In genomic region chr1:7409278-7409677, GRCh38 we compare ENCODE assay signal across 18 cellular contexts.
DNase-seq lines count a peak whose midpoint lies in the region; ATAC-seq and TF ChIP-seq lines count a peak whose summit lies in the region.
"Had no signal": no experiment of that assay in that cellular context is flagged by ENCODE, and none has a peak within 500 bp of the region (broad histone marks: within the 10 kb centered on the region; RNA-seq: fewer than 3 reads in every experiment).

No MANE protein-coding gene starts in this region.

- no peaks in the 10 kb centered on the region for H3K27me3 Mint-ChIP-seq in activated CD4-positive, alpha-beta memory T cell treated with anti-CD3 and anti-CD28 coated beads, Interleukin-2, amount 10 ng/mL, durations not matched to agents 7 days and 5 days
- no peaks in the 10 kb centered on the region for H3K27me3 Mint-ChIP-seq in activated CD4-positive, alpha-beta memory T cell treated with anti-CD3 and anti-CD28 coated beads for 36 hours
- H3K27me3 Mint-ChIP-seq in activated T-helper 2 cell treated with anti-CD3 and anti-CD28 coated beads, Interferon-gamma antibody, Interleukin-2, Interleukin-4, amounts not matched to agents 10 μg/mL and 5 μg/mL and 100 μg/mL, durations not matched to agents 14 hours and 24 hours and 36 hours (ENCODE audit: low read depth) = no peaks in the 10 kb centered on the region
- H3K27me3 Mint-ChIP-seq: activated naive CD8-positive, alpha-beta T cell treated with anti-CD3 and anti-CD28 coated beads, Interleukin-2, amount 50 U/mL, for 24 hours had no signal

- POLR2A ChIA-PET in activated CD4-positive, alpha-beta memory T cell treated with anti-CD3 and anti-CD28 coated beads, Interleukin-2, amount 10 ng/mL, durations not matched to agents 7 days and 5 days (lab: Charles Lee) = no interaction called here
- POLR2A ChIA-PET in activated CD4-positive, alpha-beta memory T cell treated with anti-CD3 and anti-CD28 coated beads for 36 hours (lab: Charles Lee) = no interaction called here

- TF ChIP-seq CTCF in upper lobe of right lung (IDR thresholded peaks at IDR 0.05) = no peak

- H3K4me3 Mint-ChIP-seq in activated CD4-positive, alpha-beta memory T cell treated with anti-CD3 and anti-CD28 coated beads, Interleukin-2, amount 10 ng/mL, durations not matched to agents 7 days and 5 days = no peak overlapping the region
- H3K4me3 Mint-ChIP-seq in activated CD4-positive, alpha-beta memory T cell treated with anti-CD3 and anti-CD28 coated beads for 36 hours = no peak overlapping the region
- H3K4me3 Mint-ChIP-seq in activated T-helper 2 cell treated with anti-CD3 and anti-CD28 coated beads, Interferon-gamma antibody, Interleukin-2, Interleukin-4, amounts not matched to agents 10 μg/mL and 5 μg/mL and 100 μg/mL, durations not matched to agents 14 hours and 24 hours and 36 hours (ENCODE audit: low read depth) = no peak overlapping the region
- H3K4me3 Mint-ChIP-seq: activated CD8-positive, alpha-beta T cell treated with anti-CD3 and anti-CD28 coated beads, Interleukin-2, amount 10 ng/mL, durations not matched to agents 7 days and 5 days; activated naive CD8-positive, alpha-beta T cell treated with anti-CD3 and anti-CD28 coated beads, Interleukin-2, amount 50 U/mL, for 24 hours had no signal

- H3K27me3 ChIP-seq in upper lobe of right lung = no peaks in the 10 kb centered on the region
- H3K27me3 ChIP-seq: BLaER1 treated with 17β-estradiol and CSF1 and Interleukin-3, amounts not matched to agents 10 nM and 100 nM; neutrophil had no signal

- no peak overlapping the region for H3K27ac ChIP-seq in upper lobe of right lung
- H3K27ac ChIP-seq: BLaER1 treated with 17β-estradiol and CSF1 and Interleukin-3, amounts not matched to agents 10 nM and 100 nM; neutrophil had no signal

- peak; percentile 5 for DNase-seq in activated CD4-positive, alpha-beta memory T cell treated with anti-CD3 and anti-CD28 coated beads, Interleukin-2, amount 10 ng/mL, durations not matched to agents 7 days and 5 days
- no peak for DNase-seq in activated CD4-positive, alpha-beta memory T cell treated with anti-CD3 and anti-CD28 coated beads for 36 hours
- DNase-seq in activated T-helper 2 cell treated with anti-CD3 and anti-CD28 coated beads, Interferon-gamma antibody, Interleukin-2, Interleukin-4, amounts not matched to agents 10 μg/mL and 5 μg/mL and 100 μg/mL, durations not matched to agents 14 hours and 24 hours and 36 hours (ENCODE audit: low spot score) = peak; percentile 6
- DNase-seq in mucosa of gallbladder (ENCODE audit: low spot score) = peak; percentile 33
- peak; percentile 40 for DNase-seq in upper lobe of right lung
- no peak for DNase-seq in cortex of kidney (lab: John Stamatoyannopoulos, UW)
- DNase-seq in EL = no peak
- no peak for DNase-seq in sciatic nerve (ENCODE audit: low spot score)
- DNase-seq: activated CD8-positive, alpha-beta T cell treated with anti-CD3 and anti-CD28 coated beads, Interleukin-2, amount 10 ng/mL, durations not matched to agents 7 days and 5 days; activated naive CD8-positive, alpha-beta T cell treated with anti-CD3 and anti-CD28 coated beads, Interleukin-2, amount 50 U/mL, for 24 hours; NCI-H1417 treated with DMSO at 0.1 percent for 48 hours; NCI-H526 treated with DMSO at 0.1 percent for 48 hours; right cardiac atrium; Right ventricle myocardium superior; stimulated activated naive CD4-positive, alpha-beta T cell; trophoblast cell had no signal

- H3K36me3 ChIP-seq in upper lobe of right lung = no peaks in the 10 kb centered on the region
- H3K36me3 ChIP-seq: BLaER1 treated with 17β-estradiol and CSF1 and Interleukin-3, amounts not matched to agents 10 nM and 100 nM; neutrophil had no signal

- intact Hi-C loops in activated CD4-positive, alpha-beta memory T cell treated with anti-CD3 and anti-CD28 coated beads for 36 hours (cut with micrococcal nuclease) = no loop called here
- intact Hi-C loops in activated T-helper 2 cell treated with anti-CD3 and anti-CD28 coated beads, Interferon-gamma antibody, Interleukin-2, Interleukin-4, amounts not matched to agents 10 μg/mL and 5 μg/mL and 100 μg/mL, durations not matched to agents 14 hours and 24 hours and 36 hours (cut with micrococcal nuclease) = no loop called here
- intact Hi-C loops in upper lobe of right lung (cut with DNase I) = no loop called here
- intact Hi-C loops in sciatic nerve (cut with DNase I) = no loop called here

- H3K4me3 ChIP-seq in upper lobe of right lung = no peak overlapping the region
- H3K4me3 ChIP-seq: BLaER1 treated with 17β-estradiol and CSF1 and Interleukin-3, amounts not matched to agents 10 nM and 100 nM had no signal

- no peaks in the 10 kb centered on the region for H3K4me1 ChIP-seq in upper lobe of right lung

- no peaks in the 10 kb centered on the region for H3K9me3 ChIP-seq in upper lobe of right lung
- H3K9me3 ChIP-seq: BLaER1 treated with 17β-estradiol and CSF1 and Interleukin-3, amounts not matched to agents 10 nM and 100 nM; neutrophil had no signal

- H3K4me1 Mint-ChIP-seq in activated CD4-positive, alpha-beta memory T cell treated with anti-CD3 and anti-CD28 coated beads, Interleukin-2, amount 10 ng/mL, durations not matched to agents 7 days and 5 days = no peaks in the 10 kb centered on the region
- no peaks in the 10 kb centered on the region for H3K4me1 Mint-ChIP-seq in activated CD4-positive, alpha-beta memory T cell treated with anti-CD3 and anti-CD28 coated beads for 36 hours (ENCODE audit: low read depth)
- no peaks in the 10 kb centered on the region for H3K4me1 Mint-ChIP-seq in activated T-helper 2 cell treated with anti-CD3 and anti-CD28 coated beads, Interferon-gamma antibody, Interleukin-2, Interleukin-4, amounts not matched to agents 10 μg/mL and 5 μg/mL and 100 μg/mL, durations not matched to agents 14 hours and 24 hours and 36 hours (ENCODE audit: low read depth)
- H3K4me1 Mint-ChIP-seq: activated naive CD8-positive, alpha-beta T cell treated with anti-CD3 and anti-CD28 coated beads, Interleukin-2, amount 50 U/mL, for 24 hours had no signal

- ATAC-seq in upper lobe of right lung (peak; percentile 23), sciatic nerve (no peak)
- ATAC-seq: activated CD8-positive, alpha-beta T cell treated with anti-CD3 and anti-CD28 coated beads, Interleukin-2, amount 10 ng/mL, durations not matched to agents 7 days and 5 days; activated naive CD8-positive, alpha-beta T cell treated with anti-CD3 and anti-CD28 coated beads, Interleukin-2, amount 50 U/mL, for 24 hours; right cardiac atrium had no signal

- no peaks in the 10 kb centered on the region for H3K36me3 Mint-ChIP-seq in activated CD4-positive, alpha-beta memory T cell treated with anti-CD3 and anti-CD28 coated beads, Interleukin-2, amount 10 ng/mL, durations not matched to agents 7 days and 5 days (ENCODE audit: low read depth)
- H3K36me3 Mint-ChIP-seq in activated CD4-positive, alpha-beta memory T cell treated with anti-CD3 and anti-CD28 coated beads for 36 hours = no peaks in the 10 kb centered on the region
- no peaks in the 10 kb centered on the region for H3K36me3 Mint-ChIP-seq in activated T-helper 2 cell treated with anti-CD3 and anti-CD28 coated beads, Interferon-gamma antibody, Interleukin-2, Interleukin-4, amounts not matched to agents 10 μg/mL and 5 μg/mL and 100 μg/mL, durations not matched to agents 14 hours and 24 hours and 36 hours (ENCODE audit: low read depth)

- CTCF ChIA-PET in activated CD4-positive, alpha-beta memory T cell treated with anti-CD3 and anti-CD28 coated beads, Interleukin-2, amount 10 ng/mL, durations not matched to agents 7 days and 5 days (lab: Charles Lee) = no interaction called here
- CTCF ChIA-PET in activated CD4-positive, alpha-beta memory T cell treated with anti-CD3 and anti-CD28 coated beads for 36 hours (lab: Charles Lee) = no interaction called here

- H3K9me3 Mint-ChIP-seq in activated CD4-positive, alpha-beta memory T cell treated with anti-CD3 and anti-CD28 coated beads, Interleukin-2, amount 10 ng/mL, durations not matched to agents 7 days and 5 days = no peaks in the 10 kb centered on the region
- H3K9me3 Mint-ChIP-seq in activated CD4-positive, alpha-beta memory T cell treated with anti-CD3 and anti-CD28 coated beads for 36 hours = no peaks in the 10 kb centered on the region
- no peaks in the 10 kb centered on the region for H3K9me3 Mint-ChIP-seq in activated T-helper 2 cell treated with anti-CD3 and anti-CD28 coated beads, Interferon-gamma antibody, Interleukin-2, Interleukin-4, amounts not matched to agents 10 μg/mL and 5 μg/mL and 100 μg/mL, durations not matched to agents 14 hours and 24 hours and 36 hours
- H3K9me3 Mint-ChIP-seq: activated naive CD8-positive, alpha-beta T cell treated with anti-CD3 and anti-CD28 coated beads, Interleukin-2, amount 50 U/mL, for 24 hours had no signal

- no peak overlapping the region for H3K27ac Mint-ChIP-seq in activated CD4-positive, alpha-beta memory T cell treated with anti-CD3 and anti-CD28 coated beads, Interleukin-2, amount 10 ng/mL, durations not matched to agents 7 days and 5 days
- H3K27ac Mint-ChIP-seq in activated CD4-positive, alpha-beta memory T cell treated with anti-CD3 and anti-CD28 coated beads for 36 hours = no peak overlapping the region
- H3K27ac Mint-ChIP-seq in activated T-helper 2 cell treated with anti-CD3 and anti-CD28 coated beads, Interferon-gamma antibody, Interleukin-2, Interleukin-4, amounts not matched to agents 10 μg/mL and 5 μg/mL and 100 μg/mL, durations not matched to agents 14 hours and 24 hours and 36 hours = no peak overlapping the region
- H3K27ac Mint-ChIP-seq: activated CD8-positive, alpha-beta T cell treated with anti-CD3 and anti-CD28 coated beads, Interleukin-2, amount 10 ng/mL, durations not matched to agents 7 days and 5 days; activated naive CD8-positive, alpha-beta T cell treated with anti-CD3 and anti-CD28 coated beads, Interleukin-2, amount 50 U/mL, for 24 hours had no signal

Comparison
In these comparisons a context has a peak if more than half of its experiments do, and no peak if none do; other contexts are left out.
1. DNase-seq: peak in activated CD4-positive, alpha-beta memory T cell treated with anti-CD3 and anti-CD28 coated beads, Interleukin-2, amount 10 ng/mL, durations not matched to agents 7 days and 5 days (single experiment), activated T-helper 2 cell treated with anti-CD3 and anti-CD28 coated beads, Interferon-gamma antibody, Interleukin-2, Interleukin-4, amounts not matched to agents 10 μg/mL and 5 μg/mL and 100 μg/mL, durations not matched to agents 14 hours and 24 hours and 36 hours (single experiment), mucosa of gallbladder (single experiment) and upper lobe of right lung (single experiment); none in activated CD4-positive, alpha-beta memory T cell treated with anti-CD3 and anti-CD28 coated beads for 36 hours (single experiment), cortex of kidney (single experiment), EL (single experiment) and sciatic nerve (single experiment).